Comparison of ENCODE assay signal across 9 cellular contexts in genomic region chr15:62648954-62649353, GRCh38.
A peak's percentile ranks its signal among the peaks of the same experiment; 100 is the strongest.
DNase-seq lines count a peak whose midpoint lies in the region; ATAC-seq and TF ChIP-seq lines count a peak whose summit lies in the region.
"Had no signal": no experiment of that assay in that cellular context is flagged by ENCODE, and none has a peak within 500 bp of the region (broad histone marks: within the 10 kb centered on the region; RNA-seq: fewer than 3 reads in every experiment).

No MANE protein-coding gene starts in this region.

- no peak overlapping the region for H3K27ac Mint-ChIP-seq in stimulated activated effector memory CD8-positive, alpha-beta T cell treated with anti-CD3 and anti-CD28 coated beads, Interleukin-12 subunit alpha, Interleukin-12 subunit beta, amount 100 ng/mL, for 72 hours
- H3K27ac Mint-ChIP-seq: T-helper 17 cell had no signal

- peaks cover 8% of the 10 kb centered on the region for H3K4me1 ChIP-seq in RWPE2 (ENCODE audit: insufficient read depth, poor library complexity, severe bottlenecking)

- H3K9me3 Mint-ChIP-seq in stimulated activated effector memory CD8-positive, alpha-beta T cell treated with anti-CD3 and anti-CD28 coated beads, Interleukin-12 subunit alpha, Interleukin-12 subunit beta, amount 100 ng/mL, for 72 hours, result no peaks in the 10 kb centered on the region

- no peaks in the 10 kb centered on the region for H3K4me1 Mint-ChIP-seq in stimulated activated effector memory CD8-positive, alpha-beta T cell treated with anti-CD3 and anti-CD28 coated beads, Interleukin-12 subunit alpha, Interleukin-12 subunit beta, amount 100 ng/mL, for 72 hours

- ATAC-seq in RWPE2 (ENCODE audit: low read depth), result no peak
- peak; percentile 42 for ATAC-seq in left ventricle myocardium superior
- no peak for ATAC-seq in stimulated activated effector memory CD8-positive, alpha-beta T cell treated with anti-CD3 and anti-CD28 coated beads, Interleukin-12 subunit alpha, Interleukin-12 subunit beta, amount 100 ng/mL, for 72 hours
- ATAC-seq: T-helper 17 cell had no signal

- H3K4me3 ChIP-seq in RWPE2 (ENCODE audit: severe bottlenecking) (no peak overlapping the region), H7 (ENCODE audit: insufficient read depth, low read depth, low read length) (no peak overlapping the region)

- in situ Hi-C loops in GM13977 (cut with MboI; ENCODE audit: low pct_unique_long_range_greater_than_20kb, low sequenced_read_pairs, unreplicated experiment), result no loop called here

- no peak overlapping the region for H3K27ac ChIP-seq in 22Rv1
- H3K27ac ChIP-seq in RWPE2 (ENCODE audit: poor library complexity, severe bottlenecking), result no peak overlapping the region

- DNase-seq in GM13977 (ENCODE audit: low spot score), result peak; percentile 31
- no peak for DNase-seq in RWPE2 (ENCODE audit: low spot score)
- no peak for DNase-seq in left ventricle myocardium superior
- no peak for DNase-seq in H7
- DNase-seq in putamen (ENCODE audit: low spot score), result no peak
- no peak for DNase-seq in stimulated activated effector memory CD8-positive, alpha-beta T cell treated with anti-CD3 and anti-CD28 coated beads, Interleukin-12 subunit alpha, Interleukin-12 subunit beta, amount 100 ng/mL, for 72 hours (ENCODE audit: low spot score in 2 of 2)
- no peak for DNase-seq in activated CD4-positive, alpha-beta T cell treated with anti-CD3 and anti-CD28 coated beads, Interleukin-2, amount 50 U/mL, for 1 hour
- DNase-seq: T-helper 17 cell had no signal

- H3K36me3 Mint-ChIP-seq in stimulated activated effector memory CD8-positive, alpha-beta T cell treated with anti-CD3 and anti-CD28 coated beads, Interleukin-12 subunit alpha, Interleukin-12 subunit beta, amount 100 ng/mL, for 72 hours, result no peaks in the 10 kb centered on the region

- H3K27me3 ChIP-seq in RWPE2 (ENCODE audit: insufficient read depth, poor library complexity, severe bottlenecking), result no peaks in the 10 kb centered on the region
- no peaks in the 10 kb centered on the region for H3K27me3 ChIP-seq in H7 (ENCODE audit: control insufficient read depth, insufficient read depth, low read length)

- TF ChIP-seq CTCF in 22Rv1 (IDR thresholded peaks at IDR 0.05), result peak; percentile 78
- peak; percentile 54 for TF ChIP-seq CTCF in GM13977 (IDR thresholded peaks at IDR 0.05; ENCODE audit: extremely low read depth, insufficient read depth, missing control alignments)
- TF ChIP-seq CTCF in RWPE2 (IDR thresholded peaks at IDR 0.05; ENCODE audit: poor library complexity, severe bottlenecking), result peak; percentile 73

- no peak overlapping the region for H3K4me3 Mint-ChIP-seq in stimulated activated effector memory CD8-positive, alpha-beta T cell treated with anti-CD3 and anti-CD28 coated beads, Interleukin-12 subunit alpha, Interleukin-12 subunit beta, amount 100 ng/mL, for 72 hours
- H3K4me3 Mint-ChIP-seq: T-helper 17 cell had no signal

- H3K36me3 ChIP-seq in RWPE2 (ENCODE audit: low read depth), result no peaks in the 10 kb centered on the region; the same call in 1 of the 2 replicates
- peaks cover 1% of the 10 kb centered on the region; the same call in 1 of the 2 replicates for H3K36me3 ChIP-seq in H7 (replicated peaks; ENCODE audit: control insufficient read depth, insufficient read depth, low read length)

- intact Hi-C loops in left ventricle myocardium superior (cut with micrococcal nuclease), result no loop called here

- H3K9me3 ChIP-seq in RWPE2 (ENCODE audit: severe bottlenecking), result no peaks in the 10 kb centered on the region
